Comparison of ENCODE assay signal across 11 cellular contexts in genomic region chr14:93531644-93532043, GRCh38.
"Had no signal": no experiment of that assay in that cellular context is flagged by ENCODE, and none has a peak within 500 bp of the region (broad histone marks: within the 10 kb centered on the region; RNA-seq: fewer than 3 reads in every experiment).

No MANE protein-coding gene starts in this region.

- H3K9me3 Mint-ChIP-seq: GM23338, H9 had no signal

- H3K36me3 ChIP-seq: HAP-1 had no signal

- H2AFZ ChIP-seq: GM23248, GM23338 had no signal

- H3K4me2 ChIP-seq: GM23338 had no signal

- H3K4me1 ChIP-seq: HAP-1 had no signal

- H3K4me3 Mint-ChIP-seq: GM23338, H9, HFFc6 had no signal

- H3K27ac Mint-ChIP-seq: GM23338, H9, HFFc6 had no signal

- H3K9me3 ChIP-seq: HAP-1 had no signal

- DNase-seq: GM23248, GOT3, H7, H9, HCEC 1CT, HFFc6 had no signal

- H3K27ac ChIP-seq: GM23248 had no signal

- H3K9ac ChIP-seq: GM23248 had no signal

- ATAC-seq: GM23338, HCT116 had no signal

- FAIRE-seq: H1, H54 had no signal

- H3K4me3 ChIP-seq: GM23248, GM23338, HAP-1 had no signal
